In genomic region chr5:57302164-57302563, GRCh38 we compare ENCODE assay signal across 8 cellular contexts.
DNase-seq lines count a peak whose midpoint lies in the region; ATAC-seq and TF ChIP-seq lines count a peak whose summit lies in the region.
"Had no signal": no experiment of that assay in that cellular context is flagged by ENCODE, and none has a peak within 500 bp of the region (broad histone marks: within the 10 kb centered on the region; RNA-seq: fewer than 3 reads in every experiment).

No MANE protein-coding gene starts in this region.

- H3K27me3 Mint-ChIP-seq in activated naive CD8-positive, alpha-beta T cell treated with anti-CD3 and anti-CD28 coated beads for 36 hours, result peaks cover 3% of the 10 kb centered on the region
- H3K27me3 Mint-ChIP-seq: naive thymus-derived CD8-positive, alpha-beta T cell had no signal

- peak; percentile 53 for DNase-seq in activated naive CD8-positive, alpha-beta T cell treated with anti-CD3 and anti-CD28 coated beads for 36 hours
- DNase-seq in stimulated activated CD4-positive, alpha-beta T cell treated with anti-CD3 and anti-CD28 coated beads, Interleukin-1b, Interleukin-23, amount 100 ng/mL, for 48 hours, result peak; percentile 74
- DNase-seq in left ventricle myocardium superior (no peak), AG20443 (ENCODE audit: low spot score) (no peak), NCI-H187 (lab: John Stamatoyannopoulos, UW) (no peak)

- no peaks in the 10 kb centered on the region for H3K36me3 Mint-ChIP-seq in activated naive CD8-positive, alpha-beta T cell treated with anti-CD3 and anti-CD28 coated beads for 36 hours

- peaks cover 26% of the 10 kb centered on the region for H3K4me1 Mint-ChIP-seq in activated naive CD8-positive, alpha-beta T cell treated with anti-CD3 and anti-CD28 coated beads for 36 hours

- intact Hi-C loops in left ventricle myocardium superior (cut with micrococcal nuclease), result no loop called here

- ATAC-seq in GM21423 (IDR thresholded peaks at IDR 0.05; ENCODE audit: unreplicated experiment) (peak; percentile 37), left ventricle myocardium superior (no peak)

- peak; percentile 26; the same call in 1 of the 2 replicates for TF ChIP-seq CTCF in LNCAP (IDR thresholded peaks at IDR 0.05)

- H3K27ac Mint-ChIP-seq in activated naive CD8-positive, alpha-beta T cell treated with anti-CD3 and anti-CD28 coated beads for 36 hours, result no peak overlapping the region

- peaks cover 7% of the 10 kb centered on the region for H3K9me3 Mint-ChIP-seq in activated naive CD8-positive, alpha-beta T cell treated with anti-CD3 and anti-CD28 coated beads for 36 hours

- H3K4me3 Mint-ChIP-seq in activated naive CD8-positive, alpha-beta T cell treated with anti-CD3 and anti-CD28 coated beads for 36 hours, result no peak overlapping the region
- H3K4me3 Mint-ChIP-seq: naive thymus-derived CD8-positive, alpha-beta T cell had no signal

Comparison
In these comparisons a context has a peak if more than half of its experiments do, and no peak if none do; other contexts are left out.
1. DNase-seq: peak in activated naive CD8-positive, alpha-beta T cell treated with anti-CD3 and anti-CD28 coated beads for 36 hours (single experiment) and stimulated activated CD4-positive, alpha-beta T cell treated with anti-CD3 and anti-CD28 coated beads, Interleukin-1b, Interleukin-23, amount 100 ng/mL, for 48 hours (single experiment); none in left ventricle myocardium superior (single experiment), AG20443 (single experiment) and NCI-H187 (0 of 2).